Comparison of ENCODE assay signal across 1 cellular context in the genomic region with DNA sequence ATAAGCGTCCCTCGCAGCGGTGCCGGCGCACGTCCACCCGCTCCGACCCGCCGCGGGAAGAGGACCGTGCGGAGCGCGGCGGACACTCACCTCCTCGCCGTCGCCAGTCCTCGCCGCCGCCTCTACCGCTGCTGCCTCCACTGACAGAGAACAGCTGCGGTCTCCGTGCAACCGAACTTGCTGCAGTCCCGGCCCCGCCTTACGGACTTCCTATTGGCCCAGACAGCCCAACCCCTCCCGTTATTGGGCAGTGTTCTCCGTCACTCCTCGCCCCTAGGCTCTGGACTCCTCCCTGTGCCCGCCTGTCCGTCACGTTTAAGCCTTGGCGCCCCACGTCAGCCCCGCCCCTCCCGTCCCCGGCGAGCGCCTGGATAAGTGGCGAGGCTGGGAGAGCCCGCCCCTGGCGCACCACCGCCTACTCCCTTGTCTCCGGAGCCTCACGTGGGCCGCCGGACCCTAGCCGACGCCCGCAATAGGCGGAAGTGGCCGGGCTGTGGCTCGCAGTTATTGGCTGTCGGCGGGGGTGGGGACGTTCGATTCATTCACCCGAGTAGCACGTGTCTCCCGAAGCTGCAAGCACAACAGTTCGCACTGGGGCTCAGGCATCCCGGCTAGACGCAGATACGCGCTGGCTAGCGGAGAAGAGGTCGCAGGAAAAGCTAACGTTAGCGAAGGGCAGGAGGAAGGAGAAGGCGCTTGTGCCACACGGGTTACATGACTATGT.
TF ChIP-seq lines count a peak whose summit lies in the region.

A gene with protein sequence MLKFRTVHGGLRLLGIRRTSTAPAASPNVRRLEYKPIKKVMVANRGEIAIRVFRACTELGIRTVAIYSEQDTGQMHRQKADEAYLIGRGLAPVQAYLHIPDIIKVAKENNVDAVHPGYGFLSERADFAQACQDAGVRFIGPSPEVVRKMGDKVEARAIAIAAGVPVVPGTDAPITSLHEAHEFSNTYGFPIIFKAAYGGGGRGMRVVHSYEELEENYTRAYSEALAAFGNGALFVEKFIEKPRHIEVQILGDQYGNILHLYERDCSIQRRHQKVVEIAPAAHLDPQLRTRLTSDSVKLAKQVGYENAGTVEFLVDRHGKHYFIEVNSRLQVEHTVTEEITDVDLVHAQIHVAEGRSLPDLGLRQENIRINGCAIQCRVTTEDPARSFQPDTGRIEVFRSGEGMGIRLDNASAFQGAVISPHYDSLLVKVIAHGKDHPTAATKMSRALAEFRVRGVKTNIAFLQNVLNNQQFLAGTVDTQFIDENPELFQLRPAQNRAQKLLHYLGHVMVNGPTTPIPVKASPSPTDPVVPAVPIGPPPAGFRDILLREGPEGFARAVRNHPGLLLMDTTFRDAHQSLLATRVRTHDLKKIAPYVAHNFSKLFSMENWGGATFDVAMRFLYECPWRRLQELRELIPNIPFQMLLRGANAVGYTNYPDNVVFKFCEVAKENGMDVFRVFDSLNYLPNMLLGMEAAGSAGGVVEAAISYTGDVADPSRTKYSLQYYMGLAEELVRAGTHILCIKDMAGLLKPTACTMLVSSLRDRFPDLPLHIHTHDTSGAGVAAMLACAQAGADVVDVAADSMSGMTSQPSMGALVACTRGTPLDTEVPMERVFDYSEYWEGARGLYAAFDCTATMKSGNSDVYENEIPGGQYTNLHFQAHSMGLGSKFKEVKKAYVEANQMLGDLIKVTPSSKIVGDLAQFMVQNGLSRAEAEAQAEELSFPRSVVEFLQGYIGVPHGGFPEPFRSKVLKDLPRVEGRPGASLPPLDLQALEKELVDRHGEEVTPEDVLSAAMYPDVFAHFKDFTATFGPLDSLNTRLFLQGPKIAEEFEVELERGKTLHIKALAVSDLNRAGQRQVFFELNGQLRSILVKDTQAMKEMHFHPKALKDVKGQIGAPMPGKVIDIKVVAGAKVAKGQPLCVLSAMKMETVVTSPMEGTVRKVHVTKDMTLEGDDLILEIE (minus strand): TSS at position 152 of the 724 bp plus-strand sequence. CDS start 86,224 bp downstream, outside the sequence.

TF ChIP-seq in HEK293, 187 proteins besides CTCF, POLR2A, EP300 and RAD21 (continued from another document and continues in another):
- TF ChIP-seq ZBTB11 (tag by site-specific recombination; conservative IDR thresholded peaks at IDR 0.05; ENCODE audit: low read depth) = 0 out of 2 replicates have a peak, but pooled peaks have one; percentile 13
- no peak for TF ChIP-seq ZNF670 (tag by site-specific recombination; IDR thresholded peaks at IDR 0.05; ENCODE audit: low read depth)
- no peak for TF ChIP-seq MZF1 (tag by site-specific recombination; IDR thresholded peaks at IDR 0.05; ENCODE audit: borderline replicate concordance)
- TF ChIP-seq WT1 (tag by site-specific recombination; IDR thresholded peaks at IDR 0.05) = peak; percentile 47; the same call in 1 of the 2 replicates
- no peak for TF ChIP-seq ZNF175 (tag by site-specific recombination; IDR thresholded peaks at IDR 0.05)
- TF ChIP-seq KLF1 (tag by site-specific recombination; IDR thresholded peaks at IDR 0.05) = peak; percentile 57
- no peak for TF ChIP-seq ZNF48 (tag by site-specific recombination; IDR thresholded peaks at IDR 0.05)
- 0 out of 2 replicates have a peak, but pooled peaks have one; percentile 14 for TF ChIP-seq ZNF394 (tag by site-specific recombination; IDR thresholded peaks at IDR 0.05; ENCODE audit: borderline replicate concordance)
- TF ChIP-seq ZNF629 (tag by site-specific recombination; IDR thresholded peaks at IDR 0.05) = peak; percentile 41; the same call in 1 of the 2 replicates
- TF ChIP-seq ZNF785 (tag by site-specific recombination; IDR thresholded peaks at IDR 0.05) = no peak
- TF ChIP-seq ZNF214 (tag by site-specific recombination; IDR thresholded peaks at IDR 0.05; ENCODE audit: borderline replicate concordance) = no peak
- TF ChIP-seq ZNF501 (tag by site-specific recombination; IDR thresholded peaks at IDR 0.05) = peak; percentile 46; the same call in 1 of the 2 replicates
- TF ChIP-seq ZBTB48 (tag by site-specific recombination; IDR thresholded peaks at IDR 0.05) = 0 out of 2 replicates have a peak, but pooled peaks have one; percentile 21
- TF ChIP-seq MYNN (tag by site-specific recombination; IDR thresholded peaks at IDR 0.05; ENCODE audit: borderline replicate concordance) = no peak
- TF ChIP-seq ZBTB1 (tag by site-specific recombination; IDR thresholded peaks at IDR 0.05) = no peak
- no peak for TF ChIP-seq ZNF354C (tag by site-specific recombination; IDR thresholded peaks at IDR 0.05; ENCODE audit: borderline replicate concordance, low read depth)
- TF ChIP-seq YY1 (tag by site-specific recombination; IDR thresholded peaks at IDR 0.05) = no peak
- TF ChIP-seq ZNF341 (tag by site-specific recombination; IDR thresholded peaks at IDR 0.05; ENCODE audit: low read depth) = peak; percentile 87
- TF ChIP-seq ZNF146 (tag by site-specific recombination; IDR thresholded peaks at IDR 0.05) = no peak
- peak; percentile 53; the same call in 1 of the 2 replicates for TF ChIP-seq KLF16 (tag by site-specific recombination; IDR thresholded peaks at IDR 0.05)
- 0 out of 2 replicates have a peak, but pooled peaks have one; percentile 33 for TF ChIP-seq PATZ1 (tag by site-specific recombination; IDR thresholded peaks at IDR 0.05)
- 0 out of 2 replicates have a peak, but pooled peaks have one; percentile 54 for TF ChIP-seq SP7 (tag by site-specific recombination; IDR thresholded peaks at IDR 0.05)
- no peak for TF ChIP-seq ZNF138 (tag by site-specific recombination; IDR thresholded peaks at IDR 0.05; ENCODE audit: borderline replicate concordance)
- peak; percentile 68; the same call in 1 of the 2 replicates for TF ChIP-seq ZBTB6 (tag by site-specific recombination; IDR thresholded peaks at IDR 0.05)
- no peak for TF ChIP-seq ZSCAN30 (tag by site-specific recombination; IDR thresholded peaks at IDR 0.05)
- TF ChIP-seq, protein P1, sequence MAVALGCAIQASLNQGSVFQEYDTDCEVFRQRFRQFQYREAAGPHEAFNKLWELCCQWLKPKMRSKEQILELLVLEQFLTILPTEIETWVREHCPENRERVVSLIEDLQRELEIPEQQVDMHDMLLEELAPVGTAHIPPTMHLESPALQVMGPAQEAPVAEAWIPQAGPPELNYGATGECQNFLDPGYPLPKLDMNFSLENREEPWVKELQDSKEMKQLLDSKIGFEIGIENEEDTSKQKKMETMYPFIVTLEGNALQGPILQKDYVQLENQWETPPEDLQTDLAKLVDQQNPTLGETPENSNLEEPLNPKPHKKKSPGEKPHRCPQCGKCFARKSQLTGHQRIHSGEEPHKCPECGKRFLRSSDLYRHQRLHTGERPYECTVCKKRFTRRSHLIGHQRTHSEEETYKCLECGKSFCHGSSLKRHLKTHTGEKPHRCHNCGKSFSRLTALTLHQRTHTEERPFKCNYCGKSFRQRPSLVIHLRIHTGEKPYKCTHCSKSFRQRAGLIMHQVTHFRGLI (tag by site-specific recombination; IDR thresholded peaks at IDR 0.05) = no peak
- peak; percentile 60; the same call in 1 of the 2 replicates for TF ChIP-seq ZXDB (tag by site-specific recombination; IDR thresholded peaks at IDR 0.05)
- no peak for TF ChIP-seq OVOL3 (tag by site-specific recombination; IDR thresholded peaks at IDR 0.05)
- TF ChIP-seq ZNF335 (tag by site-specific recombination; conservative IDR thresholded peaks at IDR 0.05) = peak; percentile 72
- TF ChIP-seq ZNF518A (tag by site-specific recombination; conservative IDR thresholded peaks at IDR 0.05; ENCODE audit: low read depth) = no peak
- TF ChIP-seq ZNF747 (tag by site-specific recombination; IDR thresholded peaks at IDR 0.05) = no peak
- TF ChIP-seq ZNF155 (tag by site-specific recombination; IDR thresholded peaks at IDR 0.05) = no peak
- TF ChIP-seq ZNF133 (tag by site-specific recombination; IDR thresholded peaks at IDR 0.05) = no peak
- no peak for TF ChIP-seq ZNF560 (tag by site-specific recombination; IDR thresholded peaks at IDR 0.05; ENCODE audit: borderline replicate concordance)
- no peak for TF ChIP-seq ZNF621 (tag by site-specific recombination; IDR thresholded peaks at IDR 0.05)
- peak; percentile 91 for TF ChIP-seq ZBTB17 (tag by site-specific recombination; IDR thresholded peaks at IDR 0.05)
